9 cellular contexts compared by ENCODE assay signal in the genomic region with DNA sequence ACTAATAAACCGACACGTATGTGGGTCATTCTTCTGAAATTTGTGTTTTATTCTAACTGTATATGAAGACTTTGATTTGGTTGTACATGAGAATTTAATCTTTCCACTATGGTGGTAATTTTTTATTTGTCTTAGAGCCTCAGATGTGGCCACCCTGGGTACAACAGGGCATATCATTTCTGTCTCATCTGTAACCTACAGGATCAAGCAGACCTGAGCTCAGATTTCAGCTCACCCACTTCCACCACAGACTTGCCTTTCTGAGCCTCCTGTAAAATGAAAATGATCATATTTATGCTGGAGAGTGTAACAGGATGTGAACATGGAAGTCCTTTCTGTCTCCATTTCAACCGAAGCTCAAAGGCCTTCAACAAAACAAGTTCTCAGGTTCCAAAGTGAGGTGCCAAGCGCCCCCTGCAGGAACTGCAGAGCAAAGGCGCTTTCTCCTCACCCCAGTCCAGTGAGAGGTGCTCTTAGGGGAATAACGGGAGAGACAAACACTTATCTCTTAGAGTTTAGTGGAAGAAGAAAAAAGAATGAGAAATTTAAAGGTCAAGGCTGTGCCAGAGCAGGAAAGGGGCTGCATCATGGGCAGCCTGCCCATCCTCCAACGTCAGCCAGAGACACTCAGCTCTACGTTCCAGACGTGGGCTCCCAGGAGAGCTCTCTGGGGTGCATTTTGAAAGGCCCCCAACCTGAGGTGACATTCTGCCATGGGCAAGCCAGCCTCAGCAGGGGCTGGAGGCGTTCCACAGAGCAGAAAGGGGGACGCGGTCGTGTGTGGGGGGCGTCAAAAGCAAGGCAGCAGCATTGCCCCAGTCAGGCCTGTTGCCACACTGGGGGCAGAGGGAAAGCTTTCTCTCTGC. TPM values are rescaled to one million over a fixed set of nuclear protein-coding genes. Genes with fewer than 3 reads are reported as not detected.
DNase-seq lines count a peak whose midpoint lies in the region; ATAC-seq, FAIRE-seq and TF ChIP-seq lines count a peak whose summit lies in the region.
"Had no signal": no experiment of that assay in that cellular context is flagged by ENCODE, and none has a peak within 500 bp of the region (broad histone marks: within the 10 kb centered on the region; RNA-seq: fewer than 3 reads in every experiment).

No MANE protein-coding gene starts in this region.

- H2AFZ ChIP-seq in GM12878 (ENCODE audit: control insufficient read depth, low read depth, low read length) (peak overlapping the region; percentile 68), HepG2 (ENCODE audit: low read length) (peak overlapping the region; percentile 55)

- TF ChIP-seq CTCF in AG04449 (IDR thresholded peaks at IDR 0.05; ENCODE audit: insufficient read depth, low read length, missing control alignments) (peak; percentile 73), GM12872 (IDR thresholded peaks at IDR 0.05; ENCODE audit: insufficient read depth, low read depth, low read length) (peak; percentile 95), GM12878 (IDR thresholded peaks at IDR 0.05 in 2 of 3, conservative IDR thresholded peaks at IDR 0.05 in 1 of 3; ENCODE audit: control insufficient read depth in 2 of 3, extremely low read depth in 1 of 3, insufficient read depth in 1 of 3, low read depth in 3 of 3, low read length in 3 of 3) (peak; percentile 81 to 96 (median 91)), HepG2 (CRISPR knock-in tag; IDR thresholded peaks at IDR 0.05) (peak; percentile 93)

- TF ChIP-seq POLR2A in GM12878 (IDR thresholded peaks at IDR 0.05; ENCODE audit: low read depth, low read length) (no peak), HepG2 (IDR thresholded peaks at IDR 0.05; ENCODE audit: insufficient read depth in 1 of 2, low read depth in 2 of 2, low read length in 2 of 2) (no peak)

- H3K9me3 ChIP-seq in GM12878 (replicated peaks; ENCODE audit: control insufficient read depth, insufficient read depth, low read length), result no peaks in the 10 kb centered on the region
- no peaks in the 10 kb centered on the region for H3K9me3 ChIP-seq in HepG2 (ENCODE audit: low read length)
- H3K9me3 ChIP-seq: ovary had no signal

- 30% methylated on average over 14 of the region's 14 CpGs for WGBS in GM12878 (ENCODE audit: insufficient coverage, insufficient replicate concordance, low lambda C conversion rate, missing lambda C conversion rate)
- 17% methylated on average over 12 of the region's 14 CpGs for WGBS in HepG2 (ENCODE audit: low lambda C conversion rate)

- SMC1A ChIA-PET in GM12878 (lab: Charles Lee; ENCODE audit: uncharacterized antibody, unreplicated experiment), result interaction anchor here (0.7 to 3.4 kb wide), 11 partner anchors 11 to 662 kb away, joined by 3 to 8 read pairs (median 3); no protein-coding TSS in a partner anchor

- ATAC-seq in GM12878 (peak; percentile 91), HepG2 (peak; percentile 90), HG03457 (IDR thresholded peaks at IDR 0.05; ENCODE audit: unreplicated experiment) (no peak)

- in situ Hi-C loops in GM12878 (cut with MboI) (no loop called here), HepG2 (cut with HindIII; ENCODE audit: extremely low pct_ligation_motif_present, low pct_unique_long_range_greater_than_20kb) (loop anchor here (25.0 kb wide), 1 partner anchor 660 kb away; the partner anchor contains the start of gene ATG5)

- CTCF ChIA-PET in AG04449 (lab: Yijun Ruan, JAX) (interaction anchor here (0.6 to 3.6 kb wide), 33 partner anchors 9 to 663 kb away, joined by 3 to 25 read pairs (median 4); partner anchors contain the start of gene MTRES1), GM12878 (lab: Yijun Ruan, JAX) (interaction anchor here (0.6 to 3.0 kb wide), 51 partner anchors 8 to 1566 kb away, joined by 3 to 29 read pairs (median 4); no protein-coding TSS in a partner anchor), HepG2 (lab: Yijun Ruan, JAX; ENCODE audit: low intra/inter-chr PET ratio, low total read pairs) (interaction anchor here (1.3 kb wide), 1 partner anchor 390 kb away, joined by 3 read pairs; no protein-coding TSS in a partner anchor)

- H3K36me3 ChIP-seq in GM12878 (ENCODE audit: control insufficient read depth in 2 of 2, insufficient read depth in 2 of 2, low read length in 1 of 2), result no peaks in the 10 kb centered on the region
- no peaks in the 10 kb centered on the region for H3K36me3 ChIP-seq in HepG2 (replicated peaks in 1 of 2; ENCODE audit: control insufficient read depth in 1 of 2, insufficient read depth in 2 of 2, low read length in 2 of 2)
- H3K36me3 ChIP-seq: ovary had no signal

- TF ChIP-seq EP300 in GM12878 (IDR thresholded peaks at IDR 0.05; ENCODE audit: borderline replicate concordance in 1 of 2, control insufficient read depth in 1 of 2, low read depth in 2 of 2, low read length in 2 of 2), result no peak
- TF ChIP-seq EP300 in HepG2 (IDR thresholded peaks at IDR 0.05; ENCODE audit: low read depth in 2 of 2, low read length in 2 of 2), result no peak
- no peak for TF ChIP-seq EP300 in HepG2 (CRISPR knock-in tag; IDR thresholded peaks at IDR 0.05; ENCODE audit: borderline replicate concordance)

- H3K27me3 ChIP-seq in GM12878 (replicated peaks in 1 of 2; ENCODE audit: control insufficient read depth in 2 of 2, insufficient read depth in 2 of 2, low read length in 1 of 2), result no peaks in the 10 kb centered on the region
- H3K27me3 ChIP-seq in HepG2 (ENCODE audit: control insufficient read depth in 1 of 2, insufficient read depth in 2 of 2, low read length in 2 of 2), result no peaks in the 10 kb centered on the region; a peak in 1 of 5 replicates
- H3K27me3 ChIP-seq: ovary had no signal

- H3K27ac ChIP-seq in GM12878 (ENCODE audit: control insufficient read depth, insufficient read depth) (no peak overlapping the region), HepG2 (ENCODE audit: extremely low read length, insufficient read depth, low read length) (peak overlapping the region; percentile 58)
- H3K27ac ChIP-seq: ovary had no signal

- H4K20me1 ChIP-seq in GM12878 (ENCODE audit: control insufficient read depth, insufficient read depth), result no peaks in the 10 kb centered on the region
- H4K20me1 ChIP-seq in HepG2 (ENCODE audit: insufficient read depth, low read length), result no peaks in the 10 kb centered on the region

- peak; percentile 74 for TF ChIP-seq RAD21 in GM12878 (IDR thresholded peaks at IDR 0.05; ENCODE audit: insufficient read depth, low read depth, low read length)
- peak; percentile 59; the same call in 1 of the 2 replicates for TF ChIP-seq RAD21 in HepG2 (CRISPR knock-in tag; IDR thresholded peaks at IDR 0.05)

- H3K4me2 ChIP-seq in GM12878 (ENCODE audit: control insufficient read depth, insufficient read depth) (no peak overlapping the region), HepG2 (ENCODE audit: low read depth, low read length) (peak overlapping the region; percentile 91)

- BruUV-seq in GM12878 (replicated peaks; lab: Mats Ljungman, UMichigan), result no TSS peak
- BruUV-seq in HepG2 (replicated peaks; lab: Mats Ljungman, UMichigan), result no TSS peak

- DNase-seq in AG04449 (ENCODE audit: low read depth, low spot score) (peak; percentile 7), NAMALWA (ENCODE audit: low spot score) (peak; percentile 86), T follicular helper cell (ENCODE audit: low read depth) (peak; percentile 21), GM12878 (ENCODE audit: low read depth, low spot score) (peak; percentile 12), HepG2 (ENCODE audit: low spot score) (peak; percentile 74)
- DNase-seq in stimulated activated CD8-positive, alpha-beta memory T cell treated with anti-CD3 and anti-CD28 coated beads, Interleukin-4, amount 100 ng/mL, for 48 hours, result peak; percentile 79

- H3K4me3 ChIP-seq in AG04449 (ENCODE audit: low read depth, low read length), result no peak overlapping the region
- no peak overlapping the region for H3K4me3 ChIP-seq in GM12878
- peak overlapping the region; percentile 48 to 69 (median 65) for H3K4me3 ChIP-seq in HepG2 (replicated peaks in 1 of 3; ENCODE audit: insufficient read depth in 1 of 3, low read depth in 2 of 3, low read length in 3 of 3)
- H3K4me3 ChIP-seq: ovary had no signal

- peak; percentile 95 for FAIRE-seq in GM12878 (lab: Jason Lieb, UNC)
- FAIRE-seq in HepG2 (lab: Jason Lieb, UNC), result peak; percentile 89

- intact Hi-C loops in GM12878 (cut with micrococcal nuclease; ENCODE audit: unreplicated experiment) (loop anchor here (5.0 kb wide), 1 partner anchor 660 kb away; no protein-coding TSS in a partner anchor), HepG2 (cut with micrococcal nuclease; ENCODE audit: unreplicated experiment) (loop anchor here (5.0 kb wide), 1 partner anchor 550 kb away; no protein-coding TSS in a partner anchor)

- H3K4me1 ChIP-seq in GM12878 (ENCODE audit: control insufficient read depth, insufficient read depth, low read length), result no peaks in the 10 kb centered on the region
- H3K4me1 ChIP-seq in HepG2 (ENCODE audit: insufficient read depth, low read length), result peaks cover 37% of the 10 kb centered on the region

- POLR2A ChIA-PET in AG04449 (lab: Yijun Ruan, JAX), result interaction anchor here (0.5 kb wide), 1 partner anchor 49 kb away, joined by 4 read pairs; no protein-coding TSS in a partner anchor
- POLR2A ChIA-PET in GM12878 (lab: Charles Lee), result no interaction called here
- POLR2A ChIA-PET in HepG2 (lab: Yijun Ruan, JAX), result no interaction called here

- no peak overlapping the region for H3K9ac ChIP-seq in GM12878 (ENCODE audit: control insufficient read depth, insufficient read depth, low read length)
- H3K9ac ChIP-seq in HepG2 (ENCODE audit: insufficient read depth, low read depth, low read length), result peak overlapping the region; percentile 54

- H3K79me2 ChIP-seq in GM12878 (ENCODE audit: control insufficient read depth, insufficient read depth, low read length) (no peaks in the 10 kb centered on the region), HepG2 (ENCODE audit: insufficient read depth, low read length) (no peaks in the 10 kb centered on the region)

- RAD21 ChIA-PET in GM12878 (lab: Charles Lee; ENCODE audit: unreplicated experiment), result interaction anchor here (0.8 to 2.0 kb wide), 11 partner anchors 15 to 658 kb away, joined by 3 to 10 read pairs (median 3); no protein-coding TSS in a partner anchor

RNA-seq across cellular contexts. Expression of gene CD24, which starts 23.1 kb away (rescaled TPM):
- total RNA-seq in GM12878 (2013; cell fraction: nucleolus; rRNA removed), result 5.0 and 5.7 TPM in 2 replicates
- total RNA-seq in GM12878 (2014; rRNA removed), result 17.5 and 24.3 TPM in 2 replicates
- total RNA-seq in GM12878 (2014; rRNA removed; fragmentation: Illumina TruSeq; extraction: Trizol), result 20.2 and 20.5 TPM in 2 replicates
- 16.6 and 17.6 TPM in 2 replicates for total RNA-seq in GM12878 (2021)
- polyA plus RNA-seq in GM12878 (2011; ENCODE audit: low read depth), result 7.6 TPM
- polyA plus RNA-seq in GM12878 (2011; rRNA removed), result 0.16 and 0.19 TPM in 2 replicates
- 0.10 and 0.31 TPM in 2 replicates for polyA plus RNA-seq in GM12878 (2011; cell fraction: cytosol; rRNA removed)
- 0.12 and 0.18 TPM in 2 replicates for polyA plus RNA-seq in GM12878 (2011; cell fraction: nucleus; rRNA removed)
- polyA plus RNA-seq in GM12878 (2012), result 8.1 and 9.2 TPM in 2 replicates
- polyA plus RNA-seq in GM12878 (2014; fragmentation: Illumina TruSeq; extraction: Trizol), result 21.2 and 26.2 TPM in 2 replicates
- 1 to 10 TPM; 5.3 to 7.2 TPM for polyA plus RNA-seq in GM12878 (2014; fragmentation: Nextera tagmentation; extraction: Ambion mirVana)
- polyA plus RNA-seq in GM12878 (2014; rRNA removed), result 8.3 and 10.8 TPM in 2 replicates
- 1 to 10 TPM; 4.7 to 5.5 TPM for polyA plus RNA-seq in GM12878 (2016; fragmentation: Nextera tagmentation; extraction: Ambion mirVana)
- 0.36 and 0.51 TPM in 2 replicates for polyA minus RNA-seq in GM12878 (2011; rRNA and poly(A)+ RNA removed)
- polyA minus RNA-seq in GM12878 (2011; cell fraction: cytosol; rRNA and poly(A)+ RNA removed), result not detected in 2 replicates
- polyA minus RNA-seq in GM12878 (2011; cell fraction: nucleus; rRNA and poly(A)+ RNA removed), result 0.19 TPM in 1 of 2 replicates, not detected in the other
- 11.3 and 13.6 TPM in 2 replicates for total RNA-seq in HepG2 (2016; rRNA removed; fragmentation: Illumina TruSeq; extraction: Trizol)
- total RNA-seq in HepG2 (2016; cell fraction: cytosol; rRNA removed; fragmentation: Illumina TruSeq; extraction: Trizol; ENCODE audit: low read depth), result 4.1 and 5.7 TPM in 2 replicates
- 9.1 and 11.6 TPM in 2 replicates for total RNA-seq in HepG2 (2016; cell fraction: insoluble cytoplasmic fraction; rRNA removed; fragmentation: Illumina TruSeq; extraction: Trizol)
- 11.4 and 13.2 TPM in 2 replicates for total RNA-seq in HepG2 (2016; cell fraction: membrane; rRNA removed; fragmentation: Illumina TruSeq; extraction: Trizol)
- total RNA-seq in HepG2 (2016; cell fraction: nucleus; rRNA removed; fragmentation: Illumina TruSeq; extraction: Trizol), result 8.9 and 9.3 TPM in 2 replicates
- 16.6 and 30.5 TPM in 2 replicates for polyA plus RNA-seq in HepG2 (2011; rRNA removed)
- 27.0 and 27.3 TPM in 2 replicates for polyA plus RNA-seq in HepG2 (2011; cell fraction: cytosol; rRNA removed)
- polyA plus RNA-seq in HepG2 (2011; cell fraction: nucleus; rRNA removed), result 9.1 and 9.6 TPM in 2 replicates
- 31.0 and 42.6 TPM in 2 replicates for polyA plus RNA-seq in HepG2 (2012)
- polyA plus RNA-seq in HepG2 (2016; cell fraction: cytosol; fragmentation: Illumina TruSeq; extraction: Trizol; ENCODE audit: low read depth), result 6.8 and 8.0 TPM in 2 replicates
- polyA plus RNA-seq in HepG2 (2016; cell fraction: insoluble cytoplasmic fraction; fragmentation: Illumina TruSeq; extraction: Trizol; ENCODE audit: low read depth), result 16.0 and 16.5 TPM in 2 replicates
- polyA plus RNA-seq in HepG2 (2016; cell fraction: membrane; fragmentation: Illumina TruSeq; extraction: Trizol; ENCODE audit: low read depth), result 14.8 and 15.9 TPM in 2 replicates
- polyA plus RNA-seq in HepG2 (2016; cell fraction: nucleus; fragmentation: Illumina TruSeq; extraction: Trizol; ENCODE audit: insufficient read depth, low read depth), result 18.9 and 22.2 TPM in 2 replicates
- 11.4 and 19.3 TPM in 2 replicates for polyA minus RNA-seq in HepG2 (2011; rRNA and poly(A)+ RNA removed; ENCODE audit: low replicate concordance)
- 35.1 and 38.1 TPM in 2 replicates for polyA minus RNA-seq in HepG2 (2011; cell fraction: cytosol; rRNA and poly(A)+ RNA removed)
- 10.4 and 12.7 TPM in 2 replicates for polyA minus RNA-seq in HepG2 (2011; cell fraction: nucleus; rRNA and poly(A)+ RNA removed)

RNA-seq across cellular contexts. Expression of gene MTRES1, which starts 30.4 kb away (rescaled TPM):
- total RNA-seq in GM12878 (2013; cell fraction: nucleolus; rRNA removed), result 15.3 and 15.8 TPM in 2 replicates
- total RNA-seq in GM12878 (2014; rRNA removed) (11.4 and 15.7 TPM in 2 replicates), GM12878 (2014; rRNA removed; fragmentation: Illumina TruSeq; extraction: Trizol) (24.5 and 25.0 TPM in 2 replicates), GM12878 (2021) (12.4 and 12.9 TPM in 2 replicates), HepG2 (2016; rRNA removed; fragmentation: Illumina TruSeq; extraction: Trizol) (11.9 and 13.6 TPM in 2 replicates)
- 7.7 TPM for polyA plus RNA-seq in GM12878 (2011; ENCODE audit: low read depth)
- polyA plus RNA-seq in GM12878 (2011; rRNA removed) (9.4 and 16.2 TPM in 2 replicates), GM12878 (2014; fragmentation: Illumina TruSeq; extraction: Trizol) (23.4 and 34.6 TPM in 2 replicates), GM12878 (2014; fragmentation: Nextera tagmentation; extraction: Ambion mirVana) (10 to 100 TPM; 29.5 to 30.0 TPM), GM12878 (2014; rRNA removed) (18.3 and 21.2 TPM in 2 replicates), GM12878 (2016; fragmentation: Nextera tagmentation; extraction: Ambion mirVana) (10 to 100 TPM; 29.3 to 35.7 TPM), HepG2 (2011; rRNA removed) (6.2 and 6.6 TPM in 2 replicates)
- 4.0 and 4.8 TPM in 2 replicates for polyA plus RNA-seq in GM12878 (2011; cell fraction: cytosol; rRNA removed)
- polyA plus RNA-seq in GM12878 (2011; cell fraction: nucleus; rRNA removed), result 3.8 and 4.2 TPM in 2 replicates
- polyA plus RNA-seq in GM12878 (2012), result 12.8 and 13.9 TPM in 2 replicates
- polyA minus RNA-seq in GM12878 (2011; rRNA and poly(A)+ RNA removed), result 2.6 and 4.0 TPM in 2 replicates
- polyA minus RNA-seq in GM12878 (2011; cell fraction: cytosol; rRNA and poly(A)+ RNA removed), result 2.6 and 3.3 TPM in 2 replicates
- 4.0 and 8.4 TPM in 2 replicates for polyA minus RNA-seq in GM12878 (2011; cell fraction: nucleus; rRNA and poly(A)+ RNA removed)
- 6.0 TPM in 2 replicates for total RNA-seq in HepG2 (2016; cell fraction: cytosol; rRNA removed; fragmentation: Illumina TruSeq; extraction: Trizol; ENCODE audit: low read depth)
- 13.1 and 13.2 TPM in 2 replicates for total RNA-seq in HepG2 (2016; cell fraction: insoluble cytoplasmic fraction; rRNA removed; fragmentation: Illumina TruSeq; extraction: Trizol)
- total RNA-seq in HepG2 (2016; cell fraction: membrane; rRNA removed; fragmentation: Illumina TruSeq; extraction: Trizol), result 7.3 and 8.0 TPM in 2 replicates
- total RNA-seq in HepG2 (2016; cell fraction: nucleus; rRNA removed; fragmentation: Illumina TruSeq; extraction: Trizol), result 8.9 TPM in 2 replicates
- polyA plus RNA-seq in HepG2 (2011; cell fraction: cytosol; rRNA removed), result 3.7 and 4.0 TPM in 2 replicates
- polyA plus RNA-seq in HepG2 (2011; cell fraction: nucleus; rRNA removed), result 4.6 and 6.5 TPM in 2 replicates
- 6.7 and 10.9 TPM in 2 replicates for polyA plus RNA-seq in HepG2 (2012)
- polyA plus RNA-seq in HepG2 (2016; cell fraction: cytosol; fragmentation: Illumina TruSeq; extraction: Trizol; ENCODE audit: low read depth), result 4.8 and 5.2 TPM in 2 replicates
- polyA plus RNA-seq in HepG2 (2016; cell fraction: insoluble cytoplasmic fraction; fragmentation: Illumina TruSeq; extraction: Trizol; ENCODE audit: low read depth), result 17.6 and 20.0 TPM in 2 replicates
- 4.2 and 5.9 TPM in 2 replicates for polyA plus RNA-seq in HepG2 (2016; cell fraction: membrane; fragmentation: Illumina TruSeq; extraction: Trizol; ENCODE audit: low read depth)
- polyA plus RNA-seq in HepG2 (2016; cell fraction: nucleus; fragmentation: Illumina TruSeq; extraction: Trizol; ENCODE audit: insufficient read depth, low read depth), result 22.2 and 24.5 TPM in 2 replicates
- polyA minus RNA-seq in HepG2 (2011; rRNA and poly(A)+ RNA removed; ENCODE audit: low replicate concordance), result 3.2 and 4.1 TPM in 2 replicates
- 1.9 and 2.9 TPM in 2 replicates for polyA minus RNA-seq in HepG2 (2011; cell fraction: cytosol; rRNA and poly(A)+ RNA removed)
- 9.0 and 9.7 TPM in 2 replicates for polyA minus RNA-seq in HepG2 (2011; cell fraction: nucleus; rRNA and poly(A)+ RNA removed)

Comparison
In these comparisons a context has a peak if more than half of its experiments do, and no peak if none do; other contexts are left out.
1. DNase-seq: peak in every context shown above with its lines; median percentile 86 in NAMALWA; 79 in stimulated activated CD8-positive, alpha-beta memory T cell treated with anti-CD3 and anti-CD28 coated beads, Interleukin-4, amount 100 ng/mL, for 48 hours; 74 in HepG2; 21 in T follicular helper cell; 12 in GM12878; 7 in AG04449.
2. H3K4me3 ChIP-seq: peak in HepG2 (3 of 3); none in AG04449 (single experiment) and GM12878 (single experiment).
3. Peak in every context shown above with its lines, with median percentiles within 50 percentile points of each other: CTCF ChIP-seq.